In genomic region chr12:76180401-76181277, GRCh38 we compare ENCODE assay signal across 22 cellular contexts.
"Had no signal": no experiment of that assay in that cellular context is flagged by ENCODE, and none has a peak within 500 bp of the region (broad histone marks: within the 10 kb centered on the region; RNA-seq: fewer than 3 reads in every experiment).

No MANE protein-coding gene starts in this region.

- H3K4me2 ChIP-seq: neural progenitor cell had no signal

- H3K36me3 ChIP-seq: heart right ventricle, neural progenitor cell, transverse colon, uterus had no signal

- H3K27ac ChIP-seq: body of pancreas, dorsolateral prefrontal cortex, heart right ventricle, neural progenitor cell, transverse colon, uterus had no signal

- ATAC-seq: activated CD8-positive, alpha-beta T cell treated with anti-CD3 and anti-CD28 coated beads for 36 hours; activated T-helper 17 cell treated with anti-CD3 and anti-CD28 coated beads, Interleukin-2, amount 50 U/mL, for 72 hours; body of pancreas; heart right ventricle; naive thymus-derived CD4-positive, alpha-beta T cell; sciatic nerve had no signal

- H3K4me3 ChIP-seq: body of pancreas, dorsolateral prefrontal cortex, heart right ventricle, neural progenitor cell, transverse colon, uterus had no signal

- H3K36me3 Mint-ChIP-seq: immature natural killer cell; memory B cell; naive thymus-derived CD4-positive, alpha-beta T cell; neural progenitor cell had no signal

- DNase-seq: activated CD4-positive, alpha-beta T cell treated with anti-CD3 and anti-CD28 coated beads, Interleukin-2, amount 10 ng/mL, durations not matched to agents 24 days and 14 days; activated CD8-positive, alpha-beta T cell treated with anti-CD3 and anti-CD28 coated beads for 36 hours; activated naive CD4-positive, alpha-beta T cell; activated T-cell treated with anti-CD3 and anti-CD28 coated beads, Interleukin-2, amount 50 U/mL, for 1 hour; body of pancreas; caudate nucleus; dorsolateral prefrontal cortex; heart right ventricle; immature natural killer cell; naive thymus-derived CD4-positive, alpha-beta T cell; stimulated activated CD4-positive, alpha-beta T cell treated with anti-CD3 and anti-CD28 coated beads, Interleukin-4, amount 100 ng/mL, for 4 hours; stimulated activated naive CD4-positive, alpha-beta T cell; substantia nigra; T-helper 1 cell; T-helper 9 cell; transverse colon; uterus had no signal

- H2AFZ ChIP-seq: neural progenitor cell had no signal

- FAIRE-seq: frontal cortex had no signal

- H3K4me3 Mint-ChIP-seq: activated CD4-positive, alpha-beta T cell treated with anti-CD3 and anti-CD28 coated beads, Interleukin-2, amount 10 ng/mL, durations not matched to agents 24 days and 14 days; activated CD8-positive, alpha-beta T cell treated with anti-CD3 and anti-CD28 coated beads for 36 hours; activated T-helper 17 cell treated with anti-CD3 and anti-CD28 coated beads, Interleukin-2, amount 50 U/mL, for 72 hours; immature natural killer cell; memory B cell; naive thymus-derived CD4-positive, alpha-beta T cell; neural progenitor cell had no signal

- H3K9me3 ChIP-seq: body of pancreas, heart right ventricle, transverse colon, uterus had no signal

- H3K27ac Mint-ChIP-seq: activated CD4-positive, alpha-beta T cell treated with anti-CD3 and anti-CD28 coated beads, Interleukin-2, amount 10 ng/mL, durations not matched to agents 24 days and 14 days; activated CD8-positive, alpha-beta T cell treated with anti-CD3 and anti-CD28 coated beads for 36 hours; activated T-helper 17 cell treated with anti-CD3 and anti-CD28 coated beads, Interleukin-2, amount 50 U/mL, for 72 hours; immature natural killer cell; memory B cell; naive thymus-derived CD4-positive, alpha-beta T cell; neural progenitor cell had no signal

- H3K9ac ChIP-seq: neural progenitor cell had no signal

- H3K4me1 Mint-ChIP-seq: immature natural killer cell, memory B cell, neural progenitor cell had no signal

- H3K9me3 Mint-ChIP-seq: activated CD8-positive, alpha-beta T cell treated with anti-CD3 and anti-CD28 coated beads for 36 hours; activated T-helper 17 cell treated with anti-CD3 and anti-CD28 coated beads, Interleukin-2, amount 50 U/mL, for 72 hours; memory B cell; naive thymus-derived CD4-positive, alpha-beta T cell; neural progenitor cell had no signal

- H3K4me1 ChIP-seq: body of pancreas, neural progenitor cell, transverse colon, uterus had no signal

- H3K27me3 ChIP-seq: body of pancreas, dorsolateral prefrontal cortex, heart right ventricle, neural progenitor cell, transverse colon, uterus had no signal

- H3K27me3 Mint-ChIP-seq: memory B cell had no signal
